8 cellular contexts compared by ENCODE assay signal in the genomic region with DNA sequence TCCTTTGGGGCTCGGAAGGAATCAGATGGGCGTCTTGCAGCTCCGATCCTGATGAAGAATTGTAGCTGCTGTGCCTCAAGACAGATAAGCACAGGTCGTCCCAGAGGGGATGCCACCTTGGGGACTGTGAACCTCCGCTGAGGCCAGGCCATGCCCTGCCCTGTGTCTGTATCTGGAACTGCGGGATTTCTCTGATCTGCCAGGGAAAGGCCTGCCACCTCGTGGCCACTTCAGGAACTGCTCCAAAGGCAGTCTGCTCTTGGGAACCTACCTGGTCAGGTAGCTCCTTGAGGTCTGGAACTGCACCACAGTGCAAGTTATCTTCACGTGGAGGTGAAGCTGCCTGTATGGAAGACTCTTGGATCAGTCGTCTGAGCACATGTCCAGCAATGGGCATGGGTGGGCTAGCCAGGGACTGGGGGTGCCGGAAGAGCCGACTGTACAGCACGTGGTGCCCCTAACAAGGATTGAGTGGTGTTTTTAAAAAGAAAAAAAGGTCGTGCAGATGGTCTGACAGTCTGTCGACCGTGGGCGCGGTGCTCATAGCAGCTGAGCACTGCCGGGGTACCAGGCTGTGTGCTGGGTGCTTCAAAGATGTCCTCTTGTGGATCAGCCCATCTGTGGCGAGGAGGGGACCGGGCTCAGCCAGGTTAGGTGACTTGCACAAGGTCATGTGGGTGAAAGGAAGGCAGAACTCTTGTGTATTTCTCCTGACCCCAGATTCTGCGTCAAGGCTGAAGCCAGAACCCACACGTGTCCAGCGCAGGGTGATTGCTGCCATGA. TPM values are rescaled to one million over a fixed set of nuclear protein-coding genes. Genes with fewer than 3 reads are reported as not detected.
DNase-seq lines count a peak whose midpoint lies in the region; ATAC-seq, FAIRE-seq and TF ChIP-seq lines count a peak whose summit lies in the region.

No MANE protein-coding gene starts in this region.

- ATAC-seq in gastrocnemius medialis = peak; percentile 4 to 27
- no peak for ATAC-seq in GM19328 (IDR thresholded peaks at IDR 0.05; ENCODE audit: unreplicated experiment)

- H3K79me2 ChIP-seq in hepatocyte = peaks cover 23% of the 10 kb centered on the region

- POLR2A ChIA-PET in HEK293 (lab: Yijun Ruan, JAX) = no interaction called here

- no peaks in the 10 kb centered on the region for H3K9me2 ChIP-seq in hepatocyte (replicated peaks; ENCODE audit: insufficient read depth)

- FAIRE-seq in G401.6 (lab: Jason Lieb, UNC) = peak; percentile 74

- CTCF ChIA-PET in HEK293 (lab: Yijun Ruan, JAX) = interaction anchor here (0.6 to 6.3 kb wide), 27 partner anchors 9 to 1636 kb away, joined by 3 to 69 read pairs (median 4); partner anchors contain the start of gene TADA2B

- no peak for TF ChIP-seq POLR2A in gastrocnemius medialis (IDR thresholded peaks at IDR 0.05)

- in situ Hi-C loops in gastrocnemius medialis (cut with MboI; ENCODE audit: low sequenced_read_pairs in 4 of 4) = loop anchor here (5.0 to 25.0 kb wide), 7 partner anchors 86 to 356 kb away; partner anchors contain the start of genes TBC1D14 (in 4 of the 4) and BLOC1S4 (in 2 of the 4)

- DNase-seq in NCI-H187 treated with DMSO at 0.1 percent for 48 hours (lab: John Stamatoyannopoulos, UW) (peak; percentile 27), T-helper 22 cell (ENCODE audit: low read depth) (peak; percentile 65), amygdala (lab: John Stamatoyannopoulos, UW) (peak in 52 of 56 donors; percentile 6 to 81 (median 50)), hepatocyte (ENCODE audit: low spot score) (peak; percentile 89), gastrocnemius medialis (peak; percentile 66 to 78)

- H3K9me3 ChIP-seq in HEK293 (ENCODE audit: control insufficient read depth, insufficient read depth, low read depth, low read length) (no peaks in the 10 kb centered on the region), hepatocyte (ENCODE audit: low read depth) (no peaks in the 10 kb centered on the region), gastrocnemius medialis (no peaks in the 10 kb centered on the region)

- 51% methylated on average over 23 of the region's 23 CpGs for WGBS in hepatocyte (ENCODE audit: low lambda C conversion rate, missing lambda C conversion rate)

- H3K36me3 ChIP-seq in HEK293 (ENCODE audit: control insufficient read depth in 2 of 2, insufficient read depth in 1 of 2, low read length in 2 of 2) (peaks cover 0 to 9% of the 10 kb centered on the region in 2 experiments; a peak in 1 of 3 replicates), hepatocyte (replicated peaks; ENCODE audit: insufficient read depth, low read depth) (no peaks in the 10 kb centered on the region), gastrocnemius medialis (no peaks in the 10 kb centered on the region)

- H3K4me1 ChIP-seq in HEK293 (ENCODE audit: control insufficient read depth, insufficient read depth, low read length) (peaks cover 2% of the 10 kb centered on the region; the same call in 1 of the 2 replicates), hepatocyte (ENCODE audit: insufficient read depth) (peaks cover 17% of the 10 kb centered on the region), gastrocnemius medialis (peaks cover 35 to 43% of the 10 kb centered on the region in 2 donors)

- peaks cover 13% of the 10 kb centered on the region for H4K20me1 ChIP-seq in hepatocyte (ENCODE audit: insufficient read depth, poor library complexity, severe bottlenecking)

- H3K4me2 ChIP-seq in hepatocyte = no peak overlapping the region

- intact Hi-C loops in gastrocnemius medialis (cut with DNase I; ENCODE audit: low total_unique reads) = loop anchor here (1.0 kb wide), 2 partner anchors 97 to 351 kb away; no protein-coding TSS in a partner anchor

- no peak overlapping the region for H2AFZ ChIP-seq in hepatocyte

- H3K27ac ChIP-seq in HEK293 (ENCODE audit: extremely low read depth, low read depth, low read length) (no peak overlapping the region), hepatocyte (no peak overlapping the region), gastrocnemius medialis (no peak overlapping the region)

- TF ChIP-seq CTCF in HEK293 (tag by site-specific recombination; IDR thresholded peaks at IDR 0.05) = peak; percentile 83
- peak; percentile 93 for TF ChIP-seq CTCF in hepatocyte (IDR thresholded peaks at IDR 0.05; ENCODE audit: poor library complexity)
- TF ChIP-seq CTCF in gastrocnemius medialis (IDR thresholded peaks at IDR 0.05 in 4 of 5, conservative IDR thresholded peaks at IDR 0.05 in 1 of 5) = peak; percentile 97 to 99 (median 97)

- H3K27me3 ChIP-seq in hepatocyte (no peaks in the 10 kb centered on the region), gastrocnemius medialis (no peaks in the 10 kb centered on the region)

- H3K4me3 ChIP-seq in HEK293 (ENCODE audit: low read depth, low read length) (no peak overlapping the region), hepatocyte (no peak overlapping the region), gastrocnemius medialis (no peak overlapping the region)

TF ChIP-seq in HEK293, 187 proteins besides CTCF, POLR2A, EP300 and RAD21 (continues in another document):
- no peak for TF ChIP-seq ZNF561 (tag by site-specific recombination; IDR thresholded peaks at IDR 0.05; ENCODE audit: borderline replicate concordance)
- TF ChIP-seq KLF8 (tag by site-specific recombination; IDR thresholded peaks at IDR 0.05) = no peak
- TF ChIP-seq PBX3 (CRISPR knock-in tag; IDR thresholded peaks at IDR 0.05) = no peak
- TF ChIP-seq SETDB1 (IDR thresholded peaks at IDR 0.05; ENCODE audit: insufficient read length, low read length) = no peak
- no peak for TF ChIP-seq ZNF610 (tag by site-specific recombination; IDR thresholded peaks at IDR 0.05; ENCODE audit: borderline replicate concordance)
- TF ChIP-seq ZNF677 (tag by site-specific recombination; IDR thresholded peaks at IDR 0.05) = no peak
- TF ChIP-seq ZNF223 (tag by site-specific recombination; IDR thresholded peaks at IDR 0.05) = no peak
- no peak for TF ChIP-seq SCRT1 (tag by site-specific recombination; IDR thresholded peaks at IDR 0.05; ENCODE audit: borderline replicate concordance)
- TF ChIP-seq TRIM28 (IDR thresholded peaks at IDR 0.05; ENCODE audit: borderline replicate concordance, low read length) = peak; percentile 18; the same call in 1 of the 2 replicates
- TF ChIP-seq FEZF1 (tag by site-specific recombination; IDR thresholded peaks at IDR 0.05) = no peak
- no peak for TF ChIP-seq ZNF707 (tag by site-specific recombination; IDR thresholded peaks at IDR 0.05)
- TF ChIP-seq ZNF701 (tag by site-specific recombination; IDR thresholded peaks at IDR 0.05) = no peak
- TF ChIP-seq ZNF521 (tag by site-specific recombination; IDR thresholded peaks at IDR 0.05) = no peak
- TF ChIP-seq, protein P1, sequence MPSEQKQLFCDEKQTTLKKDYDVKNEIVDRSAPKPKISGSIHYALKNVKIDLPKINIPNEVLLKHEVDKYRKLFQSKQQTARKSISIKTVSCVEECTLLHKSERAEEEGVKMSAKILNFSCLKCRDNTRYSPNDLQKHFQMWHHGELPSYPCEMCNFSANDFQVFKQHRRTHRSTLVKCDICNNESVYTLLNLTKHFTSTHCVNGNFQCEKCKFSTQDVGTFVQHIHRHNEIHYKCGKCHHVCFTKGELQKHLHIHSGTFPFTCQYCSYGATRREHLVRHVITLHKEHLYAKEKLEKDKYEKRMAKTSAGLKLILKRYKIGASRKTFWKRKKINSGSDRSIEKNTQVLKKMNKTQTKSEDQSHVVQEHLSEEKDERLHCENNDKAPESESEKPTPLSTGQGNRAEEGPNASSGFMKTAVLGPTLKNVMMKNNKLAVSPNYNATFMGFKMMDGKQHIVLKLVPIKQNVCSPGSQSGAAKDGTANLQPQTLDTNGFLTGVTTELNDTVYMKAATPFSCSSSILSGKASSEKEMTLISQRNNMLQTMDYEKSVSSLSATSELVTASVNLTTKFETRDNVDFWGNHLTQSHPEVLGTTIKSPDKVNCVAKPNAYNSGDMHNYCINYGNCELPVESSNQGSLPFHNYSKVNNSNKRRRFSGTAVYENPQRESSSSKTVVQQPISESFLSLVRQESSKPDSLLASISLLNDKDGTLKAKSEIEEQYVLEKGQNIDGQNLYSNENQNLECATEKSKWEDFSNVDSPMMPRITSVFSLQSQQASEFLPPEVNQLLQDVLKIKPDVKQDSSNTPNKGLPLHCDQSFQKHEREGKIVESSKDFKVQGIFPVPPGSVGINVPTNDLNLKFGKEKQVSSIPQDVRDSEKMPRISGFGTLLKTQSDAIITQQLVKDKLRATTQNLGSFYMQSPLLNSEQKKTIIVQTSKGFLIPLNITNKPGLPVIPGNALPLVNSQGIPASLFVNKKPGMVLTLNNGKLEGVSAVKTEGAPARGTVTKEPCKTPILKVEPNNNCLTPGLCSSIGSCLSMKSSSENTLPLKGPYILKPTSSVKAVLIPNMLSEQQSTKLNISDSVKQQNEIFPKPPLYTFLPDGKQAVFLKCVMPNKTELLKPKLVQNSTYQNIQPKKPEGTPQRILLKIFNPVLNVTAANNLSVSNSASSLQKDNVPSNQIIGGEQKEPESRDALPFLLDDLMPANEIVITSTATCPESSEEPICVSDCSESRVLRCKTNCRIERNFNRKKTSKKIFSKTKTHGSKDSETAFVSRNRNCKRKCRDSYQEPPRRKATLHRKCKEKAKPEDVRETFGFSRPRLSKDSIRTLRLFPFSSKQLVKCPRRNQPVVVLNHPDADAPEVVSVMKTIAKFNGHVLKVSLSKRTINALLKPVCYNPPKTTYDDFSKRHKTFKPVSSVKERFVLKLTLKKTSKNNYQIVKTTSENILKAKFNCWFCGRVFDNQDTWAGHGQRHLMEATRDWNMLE (tag by site-specific recombination; conservative IDR thresholded peaks at IDR 0.05; ENCODE audit: low read depth) = no peak

RNA-seq across cellular contexts. Expression of gene GRPEL1, which starts 3.1 kb away (rescaled TPM):
- total RNA-seq in hepatocyte (28.3 and 35.5 TPM in 2 replicates), gastrocnemius medialis (10 to 100 TPM; 28.8 to 58.0 (median 35.8) TPM)
- 53.9 and 56.5 TPM in 2 replicates for polyA plus RNA-seq in hepatocyte

RNA-seq across cellular contexts. Expression of gene TADA2B, which starts 27.7 kb away (rescaled TPM):
- total RNA-seq in hepatocyte (15.4 and 18.5 TPM in 2 replicates), gastrocnemius medialis (10 to 100 TPM; 55.4 to 70.2 (median 56.4) TPM)
- 18.2 and 20.1 TPM in 2 replicates for polyA plus RNA-seq in hepatocyte

Comparison
In these comparisons a context has a peak if more than half of its experiments do, and no peak if none do; other contexts are left out.
1. DNase-seq: peak in every context shown above with its lines; median percentile 89 in hepatocyte; 72 in gastrocnemius medialis; 65 in T-helper 22 cell; 50 in amygdala; 27 in NCI-H187 treated with DMSO at 0.1 percent for 48 hours.